ENCODE assay signal across 23 cellular contexts in the genomic region with DNA sequence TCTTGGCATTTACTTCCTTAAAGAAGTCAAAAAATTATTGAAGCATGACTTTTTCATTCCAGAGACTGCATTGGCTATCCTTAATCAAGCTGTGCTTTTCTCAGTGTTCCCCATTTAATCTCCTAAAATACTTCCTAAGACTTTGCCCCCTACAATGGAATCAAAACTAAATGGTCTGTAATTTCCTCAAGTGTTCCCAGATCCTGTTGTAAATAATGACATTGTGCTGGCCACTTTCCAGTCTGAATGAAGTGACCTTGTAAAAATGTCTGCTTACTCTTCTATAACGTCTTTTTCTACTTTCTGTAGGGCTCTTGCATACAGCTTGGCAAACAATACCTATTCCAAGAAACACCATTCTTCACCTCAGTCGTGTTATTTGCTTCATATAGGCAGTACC.
"Had no signal": no experiment of that assay in that cellular context is flagged by ENCODE, and none has a peak within 500 bp of the region (broad histone marks: within the 10 kb centered on the region; RNA-seq: fewer than 3 reads in every experiment).

No MANE protein-coding gene starts in this region.

- DNase-seq: activated CD4-positive, alpha-beta memory T cell treated with anti-CD3 and anti-CD28 coated beads for 36 hours; activated CD4-positive, alpha-beta T cell treated with anti-CD3 and anti-CD28 coated beads for 36 hours; activated naive CD4-positive, alpha-beta T cell; activated naive CD8-positive, alpha-beta T cell treated with anti-CD3 and anti-CD28 coated beads, Interleukin-2, amount 10 ng/mL, durations not matched to agents 7 days and 5 days; amygdala; dermis blood vessel endothelial cell; effector memory CD4-positive, alpha-beta T cell; esophagus squamous epithelium; immature natural killer cell; kidney glomerular epithelial cell; mesenchymal stem cell; naive B cell; stimulated activated CD4-positive, alpha-beta T cell treated with anti-CD3 and anti-CD28 coated beads, Interleukin-2, amount 100 ng/mL, for 24 hours; stimulated activated naive CD4-positive, alpha-beta T cell treated with Interleukin-2 at 50 U/mL for 16 hours; tibial artery; uterus; WERI-Rb-1 had no signal

- H3K36me3 ChIP-seq: cardiac muscle cell, esophagus squamous epithelium, right atrium auricular region, tibial artery, uterus, WERI-Rb-1 had no signal

- ATAC-seq: activated CD4-positive, alpha-beta T cell treated with anti-CD3 and anti-CD28 coated beads for 36 hours; mucosa of descending colon had no signal

- H3K27me3 ChIP-seq: esophagus squamous epithelium, right atrium auricular region, tibial artery, uterus had no signal

- H3K9me3 Mint-ChIP-seq: activated CD4-positive, alpha-beta memory T cell treated with anti-CD3 and anti-CD28 coated beads for 36 hours; activated naive CD8-positive, alpha-beta T cell treated with anti-CD3 and anti-CD28 coated beads, Interleukin-2, amount 10 ng/mL, durations not matched to agents 7 days and 5 days; neural crest cell had no signal

- H3K4me3 Mint-ChIP-seq: activated CD4-positive, alpha-beta memory T cell treated with anti-CD3 and anti-CD28 coated beads for 36 hours; activated CD4-positive, alpha-beta T cell treated with anti-CD3 and anti-CD28 coated beads for 36 hours; activated naive CD8-positive, alpha-beta T cell treated with anti-CD3 and anti-CD28 coated beads, Interleukin-2, amount 10 ng/mL, durations not matched to agents 7 days and 5 days; immature natural killer cell; naive B cell; neural crest cell had no signal

- H3K4me1 Mint-ChIP-seq: activated CD4-positive, alpha-beta T cell treated with anti-CD3 and anti-CD28 coated beads for 36 hours; immature natural killer cell; naive B cell; neural crest cell had no signal

- H3K9me3 ChIP-seq: esophagus squamous epithelium, mucosa of descending colon, right atrium auricular region, tibial artery, uterus had no signal

- H3K4me1 ChIP-seq: esophagus squamous epithelium, right atrium auricular region, tibial artery, uterus had no signal

- H3K36me3 Mint-ChIP-seq: activated CD4-positive, alpha-beta memory T cell treated with anti-CD3 and anti-CD28 coated beads for 36 hours; activated naive CD8-positive, alpha-beta T cell treated with anti-CD3 and anti-CD28 coated beads, Interleukin-2, amount 10 ng/mL, durations not matched to agents 7 days and 5 days; immature natural killer cell; naive B cell had no signal

- H3K27ac Mint-ChIP-seq: activated CD4-positive, alpha-beta memory T cell treated with anti-CD3 and anti-CD28 coated beads for 36 hours; activated CD4-positive, alpha-beta T cell treated with anti-CD3 and anti-CD28 coated beads for 36 hours; activated naive CD8-positive, alpha-beta T cell treated with anti-CD3 and anti-CD28 coated beads, Interleukin-2, amount 10 ng/mL, durations not matched to agents 7 days and 5 days; immature natural killer cell; naive B cell; progenitor cell of endocrine pancreas had no signal

- H3K27ac ChIP-seq: cardiac muscle cell, esophagus squamous epithelium, right atrium auricular region, tibial artery, uterus, WERI-Rb-1 had no signal

- FAIRE-seq: endothelial cell of umbilical vein had no signal

- H3K4me3 ChIP-seq: cardiac muscle cell, esophagus squamous epithelium, mucosa of descending colon, right atrium auricular region, tibial artery, uterus had no signal
